8 cellular contexts compared by ENCODE assay signal in the genomic region with DNA sequence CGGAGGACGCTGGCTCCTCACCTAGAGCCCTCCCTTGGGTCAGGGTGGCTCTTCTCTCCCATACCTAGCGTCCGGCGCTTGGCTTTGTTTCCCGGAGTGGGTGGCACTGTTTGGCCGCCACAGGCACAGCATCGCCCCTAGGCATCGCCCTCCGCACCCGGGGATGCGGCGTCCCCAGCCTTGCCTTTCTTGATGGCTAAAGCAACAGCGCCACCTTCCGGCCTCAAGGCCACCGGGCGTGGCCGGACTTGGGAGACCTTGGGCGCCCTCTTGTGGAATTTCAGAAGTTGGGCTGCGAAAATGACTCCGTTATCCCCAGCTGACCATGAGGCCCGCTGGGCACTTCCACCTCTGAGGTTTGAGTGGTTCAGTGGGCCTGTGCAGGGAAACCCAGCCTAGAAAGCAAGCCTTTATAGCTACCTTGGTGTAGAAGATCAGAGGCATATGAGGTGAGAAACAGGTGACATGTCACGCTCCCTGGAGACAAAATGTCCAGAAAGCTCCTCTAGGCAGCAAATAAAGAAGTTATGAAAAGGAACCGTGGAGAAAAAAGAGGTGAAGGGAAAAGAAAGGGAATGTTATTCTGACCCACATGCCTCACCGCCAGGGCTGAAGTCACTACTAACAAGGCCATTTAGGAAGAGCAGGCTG. TPM values are rescaled to one million over a fixed set of nuclear protein-coding genes. Genes with fewer than 3 reads are reported as not detected.
DNase-seq lines count a peak whose midpoint lies in the region; ATAC-seq and TF ChIP-seq lines count a peak whose summit lies in the region.

No MANE protein-coding gene starts in this region.

- H3K4me3 ChIP-seq in GM06990 (replicated peaks; ENCODE audit: low read depth, low read length) (no peak overlapping the region), parathyroid adenoma (ENCODE audit: low read depth, low read length) (no peak overlapping the region), tibial nerve (peak overlapping the region in 1 of 4 donors; percentile 12)

- WGBS in tibial nerve, 2 donors: 14% methylated on average over 25 of the region's 25 CpGs

- H3K36me3 ChIP-seq in GM06990 (ENCODE audit: control insufficient read depth, insufficient read depth, low read length): no peaks in the 10 kb centered on the region
- no peaks in the 10 kb centered on the region for H3K36me3 ChIP-seq in parathyroid adenoma (ENCODE audit: control insufficient read depth, insufficient read depth, low read length)
- no peaks in the 10 kb centered on the region for H3K36me3 ChIP-seq in tibial nerve

- no peak overlapping the region for H3K4me2 ChIP-seq in parathyroid adenoma (ENCODE audit: low read length)

- DNase-seq in GM06990 (ENCODE audit: extremely low read depth, insufficient read length) (peak; percentile 77), NCI-H1048 (lab: John Stamatoyannopoulos, UW) (peak; percentile 69), SK-N-DZ (ENCODE audit: low spot score) (peak; percentile 81), glomerular endothelial cell (ENCODE audit: extremely low read depth, low read depth, low spot score) (peak; percentile 86), tibial nerve (ENCODE audit: low spot score in 2 of 2) (peak; percentile 92 to 95)
- DNase-seq in activated naive CD4-positive, alpha-beta T cell (lab: John Stamatoyannopoulos, UW): peak; percentile 66 to 81 (median 74)

- peak; percentile 80 for ATAC-seq in HG02571 (IDR thresholded peaks at IDR 0.05; ENCODE audit: unreplicated experiment)

- H3K9me3 ChIP-seq in parathyroid adenoma (ENCODE audit: control insufficient read depth, low read length) (no peaks in the 10 kb centered on the region), tibial nerve (no peaks in the 10 kb centered on the region)

- H3K4me1 ChIP-seq in parathyroid adenoma: peaks cover 12% of the 10 kb centered on the region
- H3K4me1 ChIP-seq in tibial nerve: peaks cover 0 to 17% (median 3%) of the 10 kb centered on the region in 4 donors

- TF ChIP-seq CTCF in GM06990 (IDR thresholded peaks at IDR 0.05; ENCODE audit: insufficient read depth, low read length, poor library complexity, severe bottlenecking) (peak; percentile 100), parathyroid adenoma (IDR thresholded peaks at IDR 0.05) (peak; percentile 97), tibial nerve (IDR thresholded peaks at IDR 0.05) (peak; percentile 99 to 100 (median 100))

- TF ChIP-seq POLR2A in tibial nerve (IDR thresholded peaks at IDR 0.05): no peak

- no peak overlapping the region for H3K27ac ChIP-seq in parathyroid adenoma
- H3K27ac ChIP-seq in tibial nerve: no peak overlapping the region

- H2AFZ ChIP-seq in parathyroid adenoma: no peak overlapping the region

- no peaks in the 10 kb centered on the region for H3K79me2 ChIP-seq in parathyroid adenoma

- H3K27me3 ChIP-seq in GM06990 (replicated peaks; ENCODE audit: control insufficient read depth, insufficient read depth, low read length) (peaks cover 4% of the 10 kb centered on the region), parathyroid adenoma (ENCODE audit: control insufficient read depth, insufficient read depth, low read length) (no peaks in the 10 kb centered on the region), tibial nerve (no peaks in the 10 kb centered on the region)

- no peak overlapping the region for H3K9ac ChIP-seq in parathyroid adenoma

- peak; percentile 31 to 67 for TF ChIP-seq EP300 in tibial nerve (IDR thresholded peaks at IDR 0.05)

RNA-seq across cellular contexts. Expression of a gene that starts 54.3 kb away (rescaled TPM):
- 20.1 and 20.2 TPM in 2 replicates for polyA plus RNA-seq in SK-N-DZ (2014; cell fraction: cytosol; rRNA removed)
- 9.2 and 17.0 TPM in 2 replicates for polyA plus RNA-seq in SK-N-DZ (2014; cell fraction: nucleus; rRNA removed)
- total RNA-seq in glomerular endothelial cell (57.4 and 82.1 TPM in 2 replicates), tibial nerve (100 to 1,000 TPM in 3 of 4 donors, 10 to 100 TPM in 1; 94.2 to 141 (median 105) TPM)
